Comparison of ENCODE assay signal across 9 cellular contexts in the genomic region with DNA sequence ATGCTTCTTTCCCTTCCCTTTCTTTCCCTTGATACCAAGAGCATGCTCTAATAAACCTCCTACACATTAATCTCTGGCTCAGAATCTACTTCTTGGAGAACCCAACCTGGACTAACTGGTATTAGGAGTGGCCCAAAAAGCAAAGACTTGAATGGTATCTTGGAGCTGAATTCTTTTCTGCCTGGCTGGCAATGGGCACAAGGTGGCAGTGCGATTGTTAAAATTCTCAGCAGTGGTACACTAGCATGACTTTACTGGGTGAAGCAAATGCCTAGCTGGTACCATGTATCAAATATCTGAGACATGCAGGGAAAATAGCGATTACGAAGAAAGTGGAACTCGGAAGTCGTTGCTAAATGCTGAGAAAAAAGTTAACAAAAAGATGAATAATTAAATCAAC. TPM values are rescaled to one million over a fixed set of nuclear protein-coding genes. Genes with fewer than 3 reads are reported as not detected.
DNase-seq lines count a peak whose midpoint lies in the region; ATAC-seq and TF ChIP-seq lines count a peak whose summit lies in the region.
"Had no signal": no experiment of that assay in that cellular context is flagged by ENCODE, and none has a peak within 500 bp of the region (broad histone marks: within the 10 kb centered on the region; RNA-seq: fewer than 3 reads in every experiment).

No MANE protein-coding gene starts in this region.

- CTCF ChIA-PET in activated CD4-positive, alpha-beta T cell treated with anti-CD3 and anti-CD28 coated beads for 36 hours (lab: Charles Lee): interaction anchor here (0.5 to 1.0 kb wide), 6 partner anchors 10 to 1469 kb away, joined by 3 to 5 read pairs (median 3); no protein-coding TSS in a partner anchor
- CTCF ChIA-PET in PC-3 (lab: Charles Lee): interaction anchor here (0.6 to 1.3 kb wide), 7 partner anchors 147 to 854 kb away, joined by 3 to 9 read pairs (median 4); no protein-coding TSS in a partner anchor

- BruUV-seq in PC-3 (replicated peaks; lab: Mats Ljungman, UMichigan): no TSS peak

- DNase-seq in activated CD4-positive, alpha-beta T cell treated with anti-CD3 and anti-CD28 coated beads for 36 hours: peak; percentile 13
- DNase-seq in activated CD4-positive, alpha-beta T cell treated with anti-CD3 and anti-CD28 coated beads, Interleukin-2, amount 50 U/mL, for 48 hours: no peak
- DNase-seq in PC-3 (peak; percentile 71), foreskin keratinocyte (peak in 1 of 2 donors; percentile 11), smooth muscle cell of the brain vasculature (ENCODE audit: low read depth, low spot score) (peak; percentile 7), DMS114 treated with DMSO at 0.1 percent for 48 hours (lab: John Stamatoyannopoulos, UW; ENCODE audit: unreplicated experiment) (no peak)
- DNase-seq in T-helper 2 cell treated with Interferon-gamma antibody and Interleukin-4, amounts not matched to agents 5 μg/mL and 100 μg/mL, for 36 hours (ENCODE audit: low spot score): no peak

- no peaks in the 10 kb centered on the region for H3K36me3 Mint-ChIP-seq in activated CD4-positive, alpha-beta T cell treated with anti-CD3 and anti-CD28 coated beads for 36 hours (ENCODE audit: low read depth)
- H3K36me3 Mint-ChIP-seq in T-helper 2 cell treated with Interferon-gamma antibody and Interleukin-4, amounts not matched to agents 5 μg/mL and 100 μg/mL, for 36 hours (ENCODE audit: low read depth): no peaks in the 10 kb centered on the region
- H3K36me3 Mint-ChIP-seq: CD4-positive, CD25-positive, alpha-beta regulatory T cell had no signal

- H3K4me1 Mint-ChIP-seq in activated CD4-positive, alpha-beta T cell treated with anti-CD3 and anti-CD28 coated beads for 36 hours: no peaks in the 10 kb centered on the region
- H3K4me1 Mint-ChIP-seq in T-helper 2 cell treated with Interferon-gamma antibody and Interleukin-4, amounts not matched to agents 5 μg/mL and 100 μg/mL, for 36 hours (ENCODE audit: low read depth): no peaks in the 10 kb centered on the region
- H3K4me1 Mint-ChIP-seq: CD4-positive, CD25-positive, alpha-beta regulatory T cell had no signal

- no peak overlapping the region for H3K9ac ChIP-seq in PC-3 (ENCODE audit: low read length)

- no peaks in the 10 kb centered on the region for H3K27me3 Mint-ChIP-seq in activated CD4-positive, alpha-beta T cell treated with anti-CD3 and anti-CD28 coated beads for 36 hours
- H3K27me3 Mint-ChIP-seq in T-helper 2 cell treated with Interferon-gamma antibody and Interleukin-4, amounts not matched to agents 5 μg/mL and 100 μg/mL, for 36 hours (ENCODE audit: low read depth): no peaks in the 10 kb centered on the region
- H3K27me3 Mint-ChIP-seq: CD4-positive, CD25-positive, alpha-beta regulatory T cell had no signal

- TF ChIP-seq CTCF in PC-3 (conservative IDR thresholded peaks at IDR 0.05; ENCODE audit: low read depth, low read length) (peak; percentile 87), foreskin keratinocyte (conservative IDR thresholded peaks at IDR 0.05) (peak; percentile 44)

- no peak overlapping the region for H3K4me3 ChIP-seq in PC-3 (ENCODE audit: low read length)

- H3K9me3 Mint-ChIP-seq in activated CD4-positive, alpha-beta T cell treated with anti-CD3 and anti-CD28 coated beads for 36 hours (ENCODE audit: low read depth): peaks cover 10% of the 10 kb centered on the region
- H3K9me3 Mint-ChIP-seq in T-helper 2 cell treated with Interferon-gamma antibody and Interleukin-4, amounts not matched to agents 5 μg/mL and 100 μg/mL, for 36 hours: peaks cover 4% of the 10 kb centered on the region

- H3K27ac ChIP-seq in PC-3 (ENCODE audit: low read length) (no peak overlapping the region), foreskin keratinocyte (no peak overlapping the region)

- intact Hi-C loops in activated CD4-positive, alpha-beta T cell treated with anti-CD3 and anti-CD28 coated beads for 36 hours (cut with DNase I, micrococcal nuclease): no loop called here
- intact Hi-C loops in PC-3 (cut with micrococcal nuclease): loop anchor here (1.0 to 10.0 kb wide), 3 partner anchors 147 to 850 kb away; no protein-coding TSS in a partner anchor

- no peak overlapping the region for H3K4me2 ChIP-seq in PC-3 (ENCODE audit: low read length)

- H3K27me3 ChIP-seq in PC-3 (ENCODE audit: low read length) (no peaks in the 10 kb centered on the region), foreskin keratinocyte (no peaks in the 10 kb centered on the region)

- no peaks in the 10 kb centered on the region for H4K20me1 ChIP-seq in PC-3 (ENCODE audit: low read length)

- no peaks in the 10 kb centered on the region for H3K4me1 ChIP-seq in PC-3 (ENCODE audit: insufficient read depth, low read length)
- no peaks in the 10 kb centered on the region for H3K4me1 ChIP-seq in foreskin keratinocyte

- H3K27ac Mint-ChIP-seq in activated CD4-positive, alpha-beta T cell treated with anti-CD3 and anti-CD28 coated beads for 36 hours: no peak overlapping the region
- no peak overlapping the region for H3K27ac Mint-ChIP-seq in T-helper 2 cell treated with Interferon-gamma antibody and Interleukin-4, amounts not matched to agents 5 μg/mL and 100 μg/mL, for 36 hours
- H3K27ac Mint-ChIP-seq: CD4-positive, CD25-positive, alpha-beta regulatory T cell had no signal

- no peaks in the 10 kb centered on the region for H3K9me2 ChIP-seq in PC-3 (replicated peaks; ENCODE audit: low read length)

- H3F3A ChIP-seq in PC-3 (ENCODE audit: low read length, unreplicated experiment): no peaks in the 10 kb centered on the region

- no peaks in the 10 kb centered on the region for H3K36me3 ChIP-seq in PC-3 (ENCODE audit: low read depth, low read length)

- no peak overlapping the region for H3K4me3 Mint-ChIP-seq in activated CD4-positive, alpha-beta T cell treated with anti-CD3 and anti-CD28 coated beads for 36 hours
- H3K4me3 Mint-ChIP-seq in T-helper 2 cell treated with Interferon-gamma antibody and Interleukin-4, amounts not matched to agents 5 μg/mL and 100 μg/mL, for 36 hours: no peak overlapping the region
- H3K4me3 Mint-ChIP-seq: CD4-positive, CD25-positive, alpha-beta regulatory T cell had no signal

- no peak for ATAC-seq in activated CD4-positive, alpha-beta T cell treated with anti-CD3 and anti-CD28 coated beads for 36 hours
- ATAC-seq in PC-3 (peak; percentile 95), foreskin keratinocyte (peak; percentile 36), HG02642 (IDR thresholded peaks at IDR 0.05; ENCODE audit: poor library complexity, unreplicated experiment) (no peak)

- no peaks in the 10 kb centered on the region for H3K9me3 ChIP-seq in PC-3 (ENCODE audit: low read length)

- no peak overlapping the region for H2AFZ ChIP-seq in PC-3 (ENCODE audit: low read length)

- POLR2A ChIA-PET in activated CD4-positive, alpha-beta T cell treated with anti-CD3 and anti-CD28 coated beads for 36 hours (lab: Charles Lee): no interaction called here
- POLR2A ChIA-PET in PC-3 (lab: Charles Lee; ENCODE audit: unreplicated experiment): no interaction called here

- no peaks in the 10 kb centered on the region for H3K79me2 ChIP-seq in PC-3 (ENCODE audit: low read length)

RNA-seq across cellular contexts. Expression of gene B3GALT1, which starts 28.4 kb away (rescaled TPM):
- under 1 TPM in 1 of 2 experiments, not detected in 1; 0.07 TPM for total RNA-seq in activated CD4-positive, alpha-beta T cell treated with anti-CD3 and anti-CD28 coated beads for 36 hours
- 0.06 and 0.07 TPM in 2 replicates for total RNA-seq in PC-3 (2014; rRNA removed)
- not detected in 2 replicates for total RNA-seq in foreskin keratinocyte
- polyA plus RNA-seq in foreskin keratinocyte: not detected in 2 replicates
- total RNA-seq: CD4-positive, CD25-positive, alpha-beta regulatory T cell had no signal
- polyA plus RNA-seq: CD4-positive, CD25-positive, alpha-beta regulatory T cell had no signal

Comparison
In these comparisons a context has a peak if more than half of its experiments do, and no peak if none do; other contexts are left out.
1. DNase-seq: peak in activated CD4-positive, alpha-beta T cell treated with anti-CD3 and anti-CD28 coated beads for 36 hours (single experiment), PC-3 (single experiment) and smooth muscle cell of the brain vasculature (single experiment); none in activated CD4-positive, alpha-beta T cell treated with anti-CD3 and anti-CD28 coated beads, Interleukin-2, amount 50 U/mL, for 48 hours (0 of 2), T-helper 2 cell treated with Interferon-gamma antibody and Interleukin-4, amounts not matched to agents 5 μg/mL and 100 μg/mL, for 36 hours (single experiment) and DMS114 treated with DMSO at 0.1 percent for 48 hours (single experiment).
2. ATAC-seq: peak in PC-3 (single experiment) and foreskin keratinocyte (single experiment); none in activated CD4-positive, alpha-beta T cell treated with anti-CD3 and anti-CD28 coated beads for 36 hours (single experiment) and HG02642 (single experiment).